Comparison of ENCODE assay signal across 1 cellular context in genomic region chr19:4172861-4173473, GRCh38.
TF ChIP-seq lines count a peak whose summit lies in the region.

No MANE protein-coding gene starts in this region.

TF ChIP-seq in neural cell, 6 proteins besides CTCF, POLR2A, EP300 and RAD21:
- TF ChIP-seq MXI1 (conservative IDR thresholded peaks at IDR 0.05; ENCODE audit: poor library complexity, severe bottlenecking) (no peak), SMC3 (conservative IDR thresholded peaks at IDR 0.05; ENCODE audit: poor library complexity) (no peak), TAF1 (IDR thresholded peaks at IDR 0.05; ENCODE audit: low read depth) (no peak), POLR2AphosphoS5 (IDR thresholded peaks at IDR 0.05) (no peak), REST (IDR thresholded peaks at IDR 0.05; ENCODE audit: borderline replicate concordance) (no peak), EZH2 (IDR thresholded peaks at IDR 0.05; ENCODE audit: borderline replicate concordance, insufficient read depth, low read length, poor library complexity, severe bottlenecking) (no peak)
TF ChIP-seq in neural cell: peak in this region for 0.
